1 cellular context compared by ENCODE assay signal in the genomic region with DNA sequence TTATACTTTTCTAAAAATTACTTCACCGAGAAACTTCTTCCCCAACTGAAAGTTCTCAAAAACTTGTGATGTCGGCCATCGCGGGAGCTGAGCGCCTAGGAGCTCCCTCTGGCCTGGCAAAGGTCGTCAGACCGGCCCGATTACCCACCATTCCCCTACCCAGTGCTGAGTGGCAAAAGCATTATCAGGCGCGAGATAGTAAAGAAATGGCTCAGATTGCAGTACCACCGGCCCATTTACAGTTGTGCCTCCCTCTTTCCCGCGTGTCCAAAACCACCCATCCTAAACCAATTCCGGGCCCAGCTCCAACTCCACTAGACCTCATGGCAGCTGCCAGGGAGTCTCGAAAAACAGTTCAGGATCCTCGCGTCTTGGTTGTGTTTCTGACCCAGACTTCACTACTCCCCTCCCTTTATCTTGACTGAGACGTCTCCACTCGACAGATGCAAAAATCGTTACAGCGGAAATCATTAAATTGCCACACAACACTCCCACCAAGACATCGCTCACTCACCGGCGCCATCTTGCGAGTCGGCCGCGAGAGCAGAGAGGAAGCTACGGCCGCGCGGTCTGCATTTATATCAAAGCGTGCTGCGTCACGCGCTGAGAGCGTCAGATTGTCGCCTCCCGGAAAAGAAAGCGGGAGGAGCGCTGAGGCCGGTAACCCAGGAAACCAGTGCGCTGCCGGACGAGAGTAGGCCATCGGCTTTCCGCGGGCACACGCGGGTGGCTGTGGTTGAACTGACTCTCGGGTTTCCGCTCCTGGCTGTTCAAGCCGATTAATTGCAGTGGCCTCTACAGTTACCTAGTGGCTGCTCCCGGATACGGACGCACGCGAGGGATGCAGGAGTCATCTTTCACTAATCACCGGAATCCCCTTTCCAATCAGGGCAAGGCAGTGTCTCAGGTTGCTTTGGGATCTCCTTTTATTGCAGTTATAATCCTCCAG.
TF ChIP-seq lines count a peak whose summit lies in the region.

Gene RPL22L1 (minus strand): TSS at position 551 of the 949 bp plus-strand sequence. CDS start 28 bp downstream, at position 523.

TF ChIP-seq in WTC11, 78 proteins besides CTCF, POLR2A, EP300 and RAD21 (continued from another document):
- TF ChIP-seq ZSCAN18 (CRISPR knock-in tag; IDR thresholded peaks at IDR 0.05) (no peak; the same call in 1 of the 2 replicates), PRRX2 (CRISPR knock-in tag; IDR thresholded peaks at IDR 0.05) (0 out of 2 replicates have a peak, but pooled peaks have one; percentile 28), ZNF317 (CRISPR knock-in tag; IDR thresholded peaks at IDR 0.05; ENCODE audit: borderline replicate concordance, low read depth) (no peak), MYBL2 (CRISPR knock-in tag; IDR thresholded peaks at IDR 0.05) (peak; percentile 93), EMX1 (CRISPR knock-in tag; IDR thresholded peaks at IDR 0.05) (peak; percentile 74; the same call in 1 of the 2 replicates), ZNF423 (CRISPR knock-in tag; IDR thresholded peaks at IDR 0.05) (no peak), TEAD4 (CRISPR knock-in tag; IDR thresholded peaks at IDR 0.05) (no peak), JAZF1 (CRISPR knock-in tag; IDR thresholded peaks at IDR 0.05) (no peak), CREM (CRISPR knock-in tag; IDR thresholded peaks at IDR 0.05) (peak; percentile 85), ELF4 (CRISPR knock-in tag; IDR thresholded peaks at IDR 0.05; ENCODE audit: low read depth) (no peak), ZNF671 (CRISPR knock-in tag; IDR thresholded peaks at IDR 0.05) (peak; percentile 80; the same call in 1 of the 2 replicates), GTF2I (CRISPR knock-in tag; conservative IDR thresholded peaks at IDR 0.05) (no peak)
- TF ChIP-seq, protein P1, sequence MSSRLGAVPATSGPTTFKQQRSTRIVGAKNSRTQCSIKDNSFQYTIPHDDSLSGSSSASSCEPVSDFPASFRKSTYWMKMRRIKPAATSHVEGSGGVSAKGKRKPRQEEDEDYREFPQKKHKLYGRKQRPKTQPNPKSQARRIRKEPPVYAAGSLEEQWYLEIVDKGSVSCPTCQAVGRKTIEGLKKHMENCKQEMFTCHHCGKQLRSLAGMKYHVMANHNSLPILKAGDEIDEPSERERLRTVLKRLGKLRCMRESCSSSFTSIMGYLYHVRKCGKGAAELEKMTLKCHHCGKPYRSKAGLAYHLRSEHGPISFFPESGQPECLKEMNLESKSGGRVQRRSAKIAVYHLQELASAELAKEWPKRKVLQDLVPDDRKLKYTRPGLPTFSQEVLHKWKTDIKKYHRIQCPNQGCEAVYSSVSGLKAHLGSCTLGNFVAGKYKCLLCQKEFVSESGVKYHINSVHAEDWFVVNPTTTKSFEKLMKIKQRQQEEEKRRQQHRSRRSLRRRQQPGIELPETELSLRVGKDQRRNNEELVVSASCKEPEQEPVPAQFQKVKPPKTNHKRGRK (CRISPR knock-in tag; IDR thresholded peaks at IDR 0.05; ENCODE audit: borderline replicate concordance): no peak
- TF ChIP-seq, protein P2, sequence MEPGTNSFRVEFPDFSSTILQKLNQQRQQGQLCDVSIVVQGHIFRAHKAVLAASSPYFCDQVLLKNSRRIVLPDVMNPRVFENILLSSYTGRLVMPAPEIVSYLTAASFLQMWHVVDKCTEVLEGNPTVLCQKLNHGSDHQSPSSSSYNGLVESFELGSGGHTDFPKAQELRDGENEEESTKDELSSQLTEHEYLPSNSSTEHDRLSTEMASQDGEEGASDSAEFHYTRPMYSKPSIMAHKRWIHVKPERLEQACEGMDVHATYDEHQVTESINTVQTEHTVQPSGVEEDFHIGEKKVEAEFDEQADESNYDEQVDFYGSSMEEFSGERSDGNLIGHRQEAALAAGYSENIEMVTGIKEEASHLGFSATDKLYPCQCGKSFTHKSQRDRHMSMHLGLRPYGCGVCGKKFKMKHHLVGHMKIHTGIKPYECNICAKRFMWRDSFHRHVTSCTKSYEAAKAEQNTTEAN (CRISPR knock-in tag; IDR thresholded peaks at IDR 0.05): peak; percentile 91
- TF ChIP-seq, protein P3, sequence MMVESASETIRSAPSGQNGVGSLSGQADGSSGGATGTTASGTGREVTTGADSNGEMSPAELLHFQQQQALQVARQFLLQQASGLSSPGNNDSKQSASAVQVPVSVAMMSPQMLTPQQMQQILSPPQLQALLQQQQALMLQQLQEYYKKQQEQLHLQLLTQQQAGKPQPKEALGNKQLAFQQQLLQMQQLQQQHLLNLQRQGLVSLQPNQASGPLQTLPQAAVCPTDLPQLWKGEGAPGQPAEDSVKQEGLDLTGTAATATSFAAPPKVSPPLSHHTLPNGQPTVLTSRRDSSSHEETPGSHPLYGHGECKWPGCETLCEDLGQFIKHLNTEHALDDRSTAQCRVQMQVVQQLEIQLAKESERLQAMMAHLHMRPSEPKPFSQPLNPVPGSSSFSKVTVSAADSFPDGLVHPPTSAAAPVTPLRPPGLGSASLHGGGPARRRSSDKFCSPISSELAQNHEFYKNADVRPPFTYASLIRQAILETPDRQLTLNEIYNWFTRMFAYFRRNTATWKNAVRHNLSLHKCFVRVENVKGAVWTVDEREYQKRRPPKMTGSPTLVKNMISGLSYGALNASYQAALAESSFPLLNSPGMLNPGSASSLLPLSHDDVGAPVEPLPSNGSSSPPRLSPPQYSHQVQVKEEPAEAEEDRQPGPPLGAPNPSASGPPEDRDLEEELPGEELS (CRISPR knock-in tag; IDR thresholded peaks at IDR 0.05): no peak
- TF ChIP-seq, protein P4, sequence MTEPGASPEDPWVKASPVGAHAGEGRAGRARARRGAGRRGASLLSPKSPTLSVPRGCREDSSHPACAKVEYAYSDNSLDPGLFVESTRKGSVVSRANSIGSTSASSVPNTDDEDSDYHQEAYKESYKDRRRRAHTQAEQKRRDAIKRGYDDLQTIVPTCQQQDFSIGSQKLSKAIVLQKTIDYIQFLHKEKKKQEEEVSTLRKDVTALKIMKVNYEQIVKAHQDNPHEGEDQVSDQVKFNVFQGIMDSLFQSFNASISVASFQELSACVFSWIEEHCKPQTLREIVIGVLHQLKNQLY (CRISPR knock-in tag; IDR thresholded peaks at IDR 0.05): no peak
TF ChIP-seq in WTC11: peak in this region for 25.
